ENCODE assay signal across 8 cellular contexts in genomic region chr12:123601602-123602489, GRCh38. TPM values are rescaled to one million over a fixed set of nuclear protein-coding genes. Genes with fewer than 3 reads are reported as not detected.
DNase-seq lines count a peak whose midpoint lies in the region; ATAC-seq and TF ChIP-seq lines count a peak whose summit lies in the region.

TSS of gene DDX55 (plus strand) at chr12:123602099. CDS start at chr12:123602149, 50 bp downstream.

- DNase-seq in NCI-H526 treated with DMSO at 0.1 percent for 48 hours (lab: John Stamatoyannopoulos, UW) (peak; percentile 66), lower lobe of right lung (peak; percentile 91)
- peak; percentile 82 to 86 for DNase-seq in activated CD4-positive, alpha-beta T cell treated with anti-CD3 and anti-CD28 coated beads, Interleukin-2, amount 50 U/mL, for 48 hours
- DNase-seq in stimulated activated CD4-positive, alpha-beta T cell treated with anti-CD3 and anti-CD28 coated beads, TNF-alpha, amount 100 ng/mL, for 24 hours (ENCODE audit: low read depth in 3 of 3): peak; percentile 74 to 83 (median 78)

- ATAC-seq in HG03378 (IDR thresholded peaks at IDR 0.05; ENCODE audit: unreplicated experiment) (peak; percentile 83), lower lobe of right lung (peak; percentile 98 to 99)

- H3K36me3 ChIP-seq in BLaER1: peaks cover 64% of the 10 kb centered on the region
- H3K36me3 ChIP-seq in duodenal mucosa (ENCODE audit: control insufficient read depth in 1 of 2, insufficient read depth in 2 of 2, low read length in 2 of 2): peaks cover 11 to 32% of the 10 kb centered on the region in 2 donors
- peaks cover 55% of the 10 kb centered on the region for H3K36me3 ChIP-seq in lower lobe of right lung

- H3K27ac ChIP-seq in BLaER1 (peak within 1 kb of the TSS; percentile 96), duodenal mucosa (ENCODE audit: low read depth, low read length) (peak within 1 kb of the TSS; percentile 89), lower lobe of right lung (peak within 1 kb of the TSS; percentile 89)

- peaks cover 42% of the 10 kb centered on the region for H4K20me1 ChIP-seq in BLaER1

- H3K4me3 ChIP-seq in BLaER1 (peak within 1 kb of the TSS; percentile 100), duodenal mucosa (ENCODE audit: low read depth in 1 of 2, low read length in 2 of 2) (peak within 1 kb of the TSS; percentile 99 to 100), lower lobe of right lung (peak within 1 kb of the TSS; percentile 100)

- intact Hi-C loops in lower lobe of right lung (cut with DNase I): no loop called here

- peak; percentile 93 for TF ChIP-seq POLR2A in GM19099 (IDR thresholded peaks at IDR 0.05; ENCODE audit: extremely low read depth, insufficient read length, low read depth)

- TF ChIP-seq CTCF in lower lobe of right lung (IDR thresholded peaks at IDR 0.05): peak; percentile 51

- H3K9me3 ChIP-seq in BLaER1 (no peaks in the 10 kb centered on the region), duodenal mucosa (ENCODE audit: control insufficient read depth in 1 of 2, low read length in 2 of 2) (no peaks in the 10 kb centered on the region), lower lobe of right lung (no peaks in the 10 kb centered on the region)

- peak within 1 kb of the TSS; percentile 94 for H3K4me2 ChIP-seq in BLaER1

- peaks cover 29% of the 10 kb centered on the region for H3K4me1 ChIP-seq in BLaER1
- H3K4me1 ChIP-seq in duodenal mucosa (ENCODE audit: control insufficient read depth in 1 of 2, insufficient read depth in 2 of 2, low read length in 2 of 2): peaks cover 8 to 17% of the 10 kb centered on the region in 2 donors
- H3K4me1 ChIP-seq in lower lobe of right lung: peaks cover 20% of the 10 kb centered on the region

- no peaks in the 10 kb centered on the region for H3K27me3 ChIP-seq in BLaER1
- H3K27me3 ChIP-seq in duodenal mucosa (ENCODE audit: control insufficient read depth in 1 of 2, insufficient read depth in 2 of 2, low read length in 2 of 2): no peaks in the 10 kb centered on the region
- no peaks in the 10 kb centered on the region for H3K27me3 ChIP-seq in lower lobe of right lung (ENCODE audit: low read depth)

- H3K9ac ChIP-seq in BLaER1: peak within 1 kb of the TSS; percentile 98
- peak within 1 kb of the TSS; percentile 93 to 96 for H3K9ac ChIP-seq in duodenal mucosa (ENCODE audit: low read depth in 1 of 2, low read length in 2 of 2)

RNA-seq across cellular contexts. Expression of gene DDX55, which starts in this region (rescaled TPM):
- total RNA-seq in lower lobe of right lung: 20.5 TPM

Comparison
In these comparisons a context has a peak if more than half of its experiments do, and no peak if none do; other contexts are left out.
1. Peak in every context shown above with its lines: DNase-seq, ATAC-seq, H3K4me3 ChIP-seq and H3K27ac ChIP-seq.